In genomic region chr7:36599645-36600313, GRCh38 we compare ENCODE assay signal across 7 cellular contexts.
"Had no signal": no experiment of that assay in that cellular context is flagged by ENCODE, and none has a peak within 500 bp of the region (broad histone marks: within the 10 kb centered on the region; RNA-seq: fewer than 3 reads in every experiment).

No MANE protein-coding gene starts in this region.

- H3K9me3 Mint-ChIP-seq: activated T-helper 2 cell treated with anti-CD3 and anti-CD28 coated beads, Interferon-gamma antibody, Interleukin-2, Interleukin-4, amounts not matched to agents 10 μg/mL and 5 μg/mL and 100 μg/mL, durations not matched to agents 14 hours and 24 hours and 36 hours; nephron had no signal

- H3K4me3 Mint-ChIP-seq: nephron had no signal

- H3K27ac Mint-ChIP-seq: activated T-helper 2 cell treated with anti-CD3 and anti-CD28 coated beads, Interferon-gamma antibody, Interleukin-2, Interleukin-4, amounts not matched to agents 10 μg/mL and 5 μg/mL and 100 μg/mL, durations not matched to agents 14 hours and 24 hours and 36 hours had no signal

- DNase-seq: activated CD4-positive, CD25-positive, alpha-beta regulatory T cell treated with anti-CD3 and anti-CD28 coated beads, Interleukin-2, amount 50 U/mL, for 72 hours; activated CD8-positive, alpha-beta memory T cell treated with anti-CD3 and anti-CD28 coated beads for 24 hours; kidney glomerular epithelial cell; stimulated activated CD4-positive, alpha-beta T cell treated with anti-CD3 and anti-CD28 coated beads, Interleukin-4, amount 100 ng/mL, for 1 hour had no signal

- ATAC-seq: gastroesophageal sphincter had no signal
